Comparison of ENCODE assay signal across 8 cellular contexts in the genomic region with DNA sequence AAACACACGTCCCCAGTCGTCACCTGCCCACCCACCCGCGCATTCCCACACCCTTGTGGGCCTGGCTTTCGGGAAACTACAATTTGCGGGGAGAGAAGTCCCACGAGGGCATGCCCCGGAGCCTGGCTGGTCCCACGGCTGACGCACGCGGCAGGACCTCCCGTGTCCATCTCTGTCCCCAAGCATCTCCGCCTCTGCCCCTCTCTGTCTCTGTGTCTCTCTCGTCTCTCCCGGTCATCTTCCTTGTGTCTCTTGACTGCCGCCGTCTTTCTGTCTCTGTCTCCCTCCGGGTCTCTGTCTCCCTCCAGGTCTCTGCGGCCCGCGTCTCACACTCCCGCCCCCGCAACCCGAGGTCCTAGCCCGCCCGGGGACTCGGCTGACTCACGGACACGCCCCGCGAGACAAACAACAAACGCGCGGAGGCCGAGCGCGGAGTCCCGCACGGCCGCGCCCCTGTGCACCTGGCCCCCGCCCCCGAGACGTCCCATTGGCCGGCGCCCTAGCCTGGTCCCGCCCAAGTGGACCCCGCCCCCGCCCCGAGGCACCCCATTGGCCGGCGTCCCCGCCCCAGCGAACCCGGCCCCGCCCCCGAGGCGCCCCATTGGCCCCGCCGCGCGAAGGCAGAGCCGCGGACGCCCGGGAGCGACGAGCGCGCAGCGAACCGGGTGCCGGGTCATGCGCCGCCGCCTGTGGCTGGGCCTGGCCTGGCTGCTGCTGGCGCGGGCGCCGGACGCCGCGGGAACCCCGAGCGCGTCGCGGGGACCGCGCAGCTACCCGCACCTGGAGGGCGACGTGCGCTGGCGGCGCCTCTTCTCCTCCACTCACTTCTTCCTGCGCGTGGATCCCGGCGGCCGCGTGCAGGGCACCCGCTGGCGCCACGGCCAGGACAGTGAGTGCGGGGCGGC. TPM values are rescaled to one million over a fixed set of nuclear protein-coding genes. Genes with fewer than 3 reads are reported as not detected.
DNase-seq lines count a peak whose midpoint lies in the region; ATAC-seq, FAIRE-seq and TF ChIP-seq lines count a peak whose summit lies in the region.

Gene FGF22, plus strand, starts transcription at position 629 of the 905 bp plus-strand sequence. Its CDS starts 47 bp downstream, at position 676.

- no peak within 1 kb of the TSS for H3K23ac ChIP-seq in mesendoderm (ENCODE audit: low read length)

- no peak within 1 kb of the TSS for H2AK5ac ChIP-seq in mesendoderm (ENCODE audit: low read length)

- H3K4me1 ChIP-seq in endocrine pancreas (ENCODE audit: control insufficient read depth, insufficient read depth, low read length) (no peaks in the 10 kb centered on the region), mesendoderm (ENCODE audit: control insufficient read depth, low read depth, low read length) (no peaks in the 10 kb centered on the region)

- no peak within 1 kb of the TSS for H4K8ac ChIP-seq in mesendoderm (ENCODE audit: low read depth, low read length)

- peak within 1 kb of the TSS; percentile 76 for H3K4me3 Mint-ChIP-seq in activated CD8-positive, alpha-beta memory T cell treated with anti-CD3 and anti-CD28 coated beads, Interleukin-2, amount 10 ng/mL, durations not matched to agents 7 days and 5 days

- no peaks in the 10 kb centered on the region for H3K27me3 ChIP-seq in endocrine pancreas (ENCODE audit: control insufficient read depth, insufficient read depth, low read length)
- no peaks in the 10 kb centered on the region for H3K27me3 ChIP-seq in mesendoderm (ENCODE audit: insufficient read depth, low read length, poor library complexity)

- no peak for TF ChIP-seq POLR2A in GM12892 (IDR thresholded peaks at IDR 0.05; ENCODE audit: low read depth, low read length)

- peak within 1 kb of the TSS; percentile 77 for H3K4me2 ChIP-seq in mesendoderm (ENCODE audit: low read length)

- no peaks in the 10 kb centered on the region for H3K79me2 ChIP-seq in mesendoderm (ENCODE audit: control insufficient read depth, insufficient read depth, low read length)

- H3K27ac Mint-ChIP-seq in activated CD8-positive, alpha-beta memory T cell treated with anti-CD3 and anti-CD28 coated beads, Interleukin-2, amount 10 ng/mL, durations not matched to agents 7 days and 5 days, result no peak within 1 kb of the TSS

- H3K36me3 ChIP-seq in endocrine pancreas (ENCODE audit: control insufficient read depth, insufficient read depth, low read length), result no peaks in the 10 kb centered on the region
- H3K36me3 ChIP-seq in mesendoderm (ENCODE audit: control insufficient read depth, insufficient read depth, low read length), result no peaks in the 10 kb centered on the region

- H3K27ac ChIP-seq in mesendoderm (ENCODE audit: low read depth, low read length), result no peak within 1 kb of the TSS

- peak; percentile 98 for DNase-seq in GM12892 (ENCODE audit: insufficient read length)
- peak; percentile 85 for DNase-seq in NCI-H774 (lab: John Stamatoyannopoulos, UW)
- DNase-seq in activated CD8-positive, alpha-beta memory T cell treated with anti-CD3 and anti-CD28 coated beads, Interleukin-2, amount 10 ng/mL, durations not matched to agents 7 days and 5 days, result peak; percentile 95
- DNase-seq in mesendoderm, result peak; percentile 90
- peak; percentile 89 to 98 (median 94) for DNase-seq in stimulated activated CD4-positive, alpha-beta T cell treated with anti-CD3 and anti-CD28 coated beads, TNF-alpha, amount 100 ng/mL, for 48 hours (ENCODE audit: low read depth in 3 of 3)

- ATAC-seq in HG03280 (IDR thresholded peaks at IDR 0.05; ENCODE audit: unreplicated experiment), result peak; percentile 72
- peak; percentile 97 for ATAC-seq in activated CD8-positive, alpha-beta memory T cell treated with anti-CD3 and anti-CD28 coated beads, Interleukin-2, amount 10 ng/mL, durations not matched to agents 7 days and 5 days
- no peak for ATAC-seq in HG02870 (IDR thresholded peaks at IDR 0.05; ENCODE audit: unreplicated experiment)

- H3K27me3 Mint-ChIP-seq in activated CD8-positive, alpha-beta memory T cell treated with anti-CD3 and anti-CD28 coated beads, Interleukin-2, amount 10 ng/mL, durations not matched to agents 7 days and 5 days, result peaks cover 3% of the 10 kb centered on the region

- H3K9ac ChIP-seq in endocrine pancreas (ENCODE audit: control insufficient read depth, insufficient read depth, low read length), result peak within 1 kb of the TSS; percentile 61
- H3K9ac ChIP-seq in mesendoderm (ENCODE audit: low read length), result peak within 1 kb of the TSS; percentile 61

- H3K4me3 ChIP-seq in endocrine pancreas (ENCODE audit: control insufficient read depth, insufficient read depth, low read length) (no peak within 1 kb of the TSS), mesendoderm (ENCODE audit: low read length) (no peak within 1 kb of the TSS)

- no peaks in the 10 kb centered on the region for H3K79me1 ChIP-seq in mesendoderm (ENCODE audit: low read length)

- CTCF ChIA-PET in activated CD8-positive, alpha-beta memory T cell treated with anti-CD3 and anti-CD28 coated beads, Interleukin-2, amount 10 ng/mL, durations not matched to agents 7 days and 5 days (lab: Charles Lee), result interaction anchor here (0.6 kb wide), 1 partner anchor 41 kb away, joined by 3 read pairs; no protein-coding TSS in a partner anchor

- peak; percentile 83 for FAIRE-seq in GM12892 (lab: Jason Lieb, UNC)

- no peak within 1 kb of the TSS for H2BK15ac ChIP-seq in mesendoderm (replicated peaks; ENCODE audit: low read depth)

- H3K9me3 ChIP-seq in endocrine pancreas (ENCODE audit: control insufficient read depth, low read length), result no peaks in the 10 kb centered on the region

- H3K36me3 Mint-ChIP-seq in activated CD8-positive, alpha-beta memory T cell treated with anti-CD3 and anti-CD28 coated beads, Interleukin-2, amount 10 ng/mL, durations not matched to agents 7 days and 5 days, result no peaks in the 10 kb centered on the region

- no peaks in the 10 kb centered on the region for H3K9me3 Mint-ChIP-seq in activated CD8-positive, alpha-beta memory T cell treated with anti-CD3 and anti-CD28 coated beads, Interleukin-2, amount 10 ng/mL, durations not matched to agents 7 days and 5 days (ENCODE audit: low read depth)

- WGBS in mesendoderm (ENCODE audit: extremely low coverage, insufficient coverage, low lambda C conversion rate), result no CpG with 5 or more reads among the region's 108 CpGs

- no peak within 1 kb of the TSS for H3K4ac ChIP-seq in mesendoderm (ENCODE audit: low read depth, low read length)

- no peak within 1 kb of the TSS for H2BK120ac ChIP-seq in mesendoderm (ENCODE audit: low read depth, low read length)

- peak within 1 kb of the TSS; percentile 70 for H3K56ac ChIP-seq in mesendoderm (ENCODE audit: low read length)

- peaks cover 5% of the 10 kb centered on the region for H3K4me1 Mint-ChIP-seq in activated CD8-positive, alpha-beta memory T cell treated with anti-CD3 and anti-CD28 coated beads, Interleukin-2, amount 10 ng/mL, durations not matched to agents 7 days and 5 days

- no peak within 1 kb of the TSS for H4K5ac ChIP-seq in mesendoderm (ENCODE audit: low read length)

- H3K18ac ChIP-seq in mesendoderm (ENCODE audit: low read length), result no peak within 1 kb of the TSS

- no peak within 1 kb of the TSS for H2BK5ac ChIP-seq in mesendoderm (ENCODE audit: low read length)

RNA-seq across cellular contexts. Expression of gene FGF22, which starts in this region (rescaled TPM):
- 0.17 TPM for polyA plus RNA-seq in GM12892 (2012; ENCODE audit: missing spikeins)
- total RNA-seq in activated CD8-positive, alpha-beta memory T cell treated with anti-CD3 and anti-CD28 coated beads, Interleukin-2, amount 10 ng/mL, durations not matched to agents 7 days and 5 days, result not detected
- 0.08 TPM for polyA plus RNA-seq in mesendoderm (2013, experiment 1 of 2)
- 0.10 TPM for polyA plus RNA-seq in mesendoderm (2013, experiment 2 of 2)

Comparison
In these comparisons a context has a peak if more than half of its experiments do, and no peak if none do; other contexts are left out.
1. Peak in DNase-seq and ATAC-seq in activated CD8-positive, alpha-beta memory T cell treated with anti-CD3 and anti-CD28 coated beads, Interleukin-2, amount 10 ng/mL, durations not matched to agents 7 days and 5 days; RNA of the gene not detected or under 1 TPM.